ENCODE assay signal across 8 cellular contexts in genomic region chr3:11140054-11140712, GRCh38. TPM values are rescaled to one million over a fixed set of nuclear protein-coding genes. Genes with fewer than 3 reads are reported as not detected.
DNase-seq lines count a peak whose midpoint lies in the region; ATAC-seq and TF ChIP-seq lines count a peak whose summit lies in the region.

No MANE protein-coding gene starts in this region.

- H4K20me1 ChIP-seq in osteoblast (ENCODE audit: insufficient read depth, low read length) = no peaks in the 10 kb centered on the region

- peaks cover 19% of the 10 kb centered on the region for H3K27me3 Mint-ChIP-seq in activated T-helper 2 cell treated with anti-CD3 and anti-CD28 coated beads, Interferon-gamma antibody, Interleukin-2, Interleukin-4, amounts not matched to agents 10 μg/mL and 5 μg/mL and 100 μg/mL, durations not matched to agents 14 hours and 24 hours and 36 hours (ENCODE audit: low read depth)
- H3K27me3 Mint-ChIP-seq in endothelial cell (ENCODE audit: unreplicated experiment) = peaks cover 3% of the 10 kb centered on the region

- H3K4me1 ChIP-seq in osteoblast (ENCODE audit: insufficient read depth, low read length) = peaks cover 40% of the 10 kb centered on the region

- DNase-seq in DMS53 (lab: John Stamatoyannopoulos, UW) (peak; percentile 11), DMS53 treated with DMSO at 0.1 percent for 48 hours (lab: John Stamatoyannopoulos, UW; ENCODE audit: unreplicated experiment) (no peak), LoVo (ENCODE audit: low spot score) (peak; percentile 75), osteoblast (ENCODE audit: insufficient read length, low spot score, missing footprints) (no peak), endothelial cell (ENCODE audit: low spot score) (no peak)
- DNase-seq in activated T-helper 2 cell treated with anti-CD3 and anti-CD28 coated beads, Interferon-gamma antibody, Interleukin-2, Interleukin-4, amounts not matched to agents 10 μg/mL and 5 μg/mL and 100 μg/mL, durations not matched to agents 14 hours and 24 hours and 36 hours (ENCODE audit: low spot score) = peak; percentile 33
- no peak for DNase-seq in stimulated activated CD4-positive, alpha-beta T cell treated with anti-CD3 and anti-CD28 coated beads, Interleukin-4, amount 100 ng/mL, for 4 hours

- H3K4me1 Mint-ChIP-seq in activated T-helper 2 cell treated with anti-CD3 and anti-CD28 coated beads, Interferon-gamma antibody, Interleukin-2, Interleukin-4, amounts not matched to agents 10 μg/mL and 5 μg/mL and 100 μg/mL, durations not matched to agents 14 hours and 24 hours and 36 hours (ENCODE audit: low read depth) = peaks cover 15% of the 10 kb centered on the region
- no peaks in the 10 kb centered on the region for H3K4me1 Mint-ChIP-seq in endothelial cell (ENCODE audit: unreplicated experiment)

- H3K4me2 ChIP-seq in osteoblast (ENCODE audit: insufficient read depth, low read length) = peak overlapping the region; percentile 56

- peak; percentile 98 for ATAC-seq in GM21723 (IDR thresholded peaks at IDR 0.05; ENCODE audit: unreplicated experiment)

- H3K27me3 ChIP-seq in osteoblast (ENCODE audit: insufficient read depth, low read length) = no peaks in the 10 kb centered on the region

- intact Hi-C loops in activated T-helper 2 cell treated with anti-CD3 and anti-CD28 coated beads, Interferon-gamma antibody, Interleukin-2, Interleukin-4, amounts not matched to agents 10 μg/mL and 5 μg/mL and 100 μg/mL, durations not matched to agents 14 hours and 24 hours and 36 hours (cut with micrococcal nuclease) = loop anchor here (1.0 kb wide), 1 partner anchor 11 kb away; no protein-coding TSS in a partner anchor

- no peaks in the 10 kb centered on the region for H3K79me2 ChIP-seq in osteoblast (ENCODE audit: insufficient read depth, low read length)

- TF ChIP-seq CTCF in osteoblast (IDR thresholded peaks at IDR 0.05; ENCODE audit: extremely low read depth, low read depth, low read length) (no peak), endothelial cell (IDR thresholded peaks at IDR 0.05; ENCODE audit: unreplicated experiment) (no peak)

- no peaks in the 10 kb centered on the region for H3K9me3 ChIP-seq in osteoblast (ENCODE audit: low read depth, low read length)

- no peaks in the 10 kb centered on the region for H3K36me3 Mint-ChIP-seq in activated T-helper 2 cell treated with anti-CD3 and anti-CD28 coated beads, Interferon-gamma antibody, Interleukin-2, Interleukin-4, amounts not matched to agents 10 μg/mL and 5 μg/mL and 100 μg/mL, durations not matched to agents 14 hours and 24 hours and 36 hours (ENCODE audit: low read depth)
- no peaks in the 10 kb centered on the region for H3K36me3 Mint-ChIP-seq in endothelial cell (ENCODE audit: low read depth, unreplicated experiment)

- H2AFZ ChIP-seq in osteoblast (ENCODE audit: low read length) = peak overlapping the region; percentile 6

- no peak overlapping the region for H3K27ac Mint-ChIP-seq in activated T-helper 2 cell treated with anti-CD3 and anti-CD28 coated beads, Interferon-gamma antibody, Interleukin-2, Interleukin-4, amounts not matched to agents 10 μg/mL and 5 μg/mL and 100 μg/mL, durations not matched to agents 14 hours and 24 hours and 36 hours
- H3K27ac Mint-ChIP-seq in endothelial cell (ENCODE audit: unreplicated experiment) = no peak overlapping the region

- H3K27ac ChIP-seq in osteoblast (ENCODE audit: low read depth, low read length) = peak overlapping the region; percentile 57

- H3K4me3 Mint-ChIP-seq in activated T-helper 2 cell treated with anti-CD3 and anti-CD28 coated beads, Interferon-gamma antibody, Interleukin-2, Interleukin-4, amounts not matched to agents 10 μg/mL and 5 μg/mL and 100 μg/mL, durations not matched to agents 14 hours and 24 hours and 36 hours (ENCODE audit: low read depth) = no peak overlapping the region
- no peak overlapping the region for H3K4me3 Mint-ChIP-seq in endothelial cell (ENCODE audit: unreplicated experiment)

- no peaks in the 10 kb centered on the region for H3K36me3 ChIP-seq in osteoblast (ENCODE audit: insufficient read depth, low read length)

- no peaks in the 10 kb centered on the region for H3K9me3 Mint-ChIP-seq in activated T-helper 2 cell treated with anti-CD3 and anti-CD28 coated beads, Interferon-gamma antibody, Interleukin-2, Interleukin-4, amounts not matched to agents 10 μg/mL and 5 μg/mL and 100 μg/mL, durations not matched to agents 14 hours and 24 hours and 36 hours
- H3K9me3 Mint-ChIP-seq in endothelial cell (ENCODE audit: unreplicated experiment) = no peaks in the 10 kb centered on the region

- no peak overlapping the region for H3K4me3 ChIP-seq in osteoblast (ENCODE audit: insufficient read depth, low read length)

RNA-seq across cellular contexts. Expression of gene HRH1, which starts 14.1 kb away (rescaled TPM):
- total RNA-seq in activated T-helper 2 cell treated with anti-CD3 and anti-CD28 coated beads, Interferon-gamma antibody, Interleukin-2, Interleukin-4, amounts not matched to agents 10 μg/mL and 5 μg/mL and 100 μg/mL, durations not matched to agents 14 hours and 24 hours and 36 hours = 0.99 and 1.3 TPM in 2 replicates
- total RNA-seq in osteoblast (9.8 and 12.4 TPM in 2 replicates), endothelial cell (ENCODE audit: unreplicated experiment) (0.90 TPM)

Comparison
In these comparisons a context has a peak if more than half of its experiments do, and no peak if none do; other contexts are left out.
1. DNase-seq: peak in DMS53 (single experiment), LoVo (single experiment) and activated T-helper 2 cell treated with anti-CD3 and anti-CD28 coated beads, Interferon-gamma antibody, Interleukin-2, Interleukin-4, amounts not matched to agents 10 μg/mL and 5 μg/mL and 100 μg/mL, durations not matched to agents 14 hours and 24 hours and 36 hours (single experiment); none in DMS53 treated with DMSO at 0.1 percent for 48 hours (single experiment), osteoblast (single experiment), endothelial cell (single experiment) and stimulated activated CD4-positive, alpha-beta T cell treated with anti-CD3 and anti-CD28 coated beads, Interleukin-4, amount 100 ng/mL, for 4 hours (0 of 2).